In genomic region chr2:20493095-20493494, GRCh38 we compare ENCODE assay signal across 5 cellular contexts. TPM values are rescaled to one million over a fixed set of nuclear protein-coding genes. Genes with fewer than 3 reads are reported as not detected.
DNase-seq lines count a peak whose midpoint lies in the region; ATAC-seq, FAIRE-seq and TF ChIP-seq lines count a peak whose summit lies in the region.
"Not testable (repeated sequence)": the region's sequence is repeated elsewhere in the genome, so short reads cannot be mapped to it uniquely, and the experiment has no call there.

No MANE protein-coding gene starts in this region.

- not testable (repeated sequence) for H3K27me3 ChIP-seq in IMR-90 (ENCODE audit: control insufficient read depth, insufficient read depth, low read length); mesenchymal stem cell (ENCODE audit: control insufficient read depth in 1 of 2, insufficient read depth in 1 of 2, low read length in 2 of 2); rectal smooth muscle tissue (ENCODE audit: control insufficient read depth, insufficient read depth, low read length); upper lobe of right lung
- peaks cover 13 to 50% of the 10 kb centered on the region in 2 experiments; a peak in 4 of 5 replicates for H3K27me3 ChIP-seq in K562 (ENCODE audit: control insufficient read depth in 2 of 2, insufficient read depth in 2 of 2, low read length in 2 of 2)

- not testable (repeated sequence) for H4K20me1 ChIP-seq in IMR-90 (ENCODE audit: insufficient read depth, low read length); K562 (replicated peaks; ENCODE audit: control insufficient read depth, insufficient read depth, low read length)

- not testable (repeated sequence) for H2AK9ac ChIP-seq in IMR-90 (replicated peaks; ENCODE audit: low read depth, low read length, poor library complexity)

- not testable (repeated sequence) for TF ChIP-seq RAD21 in IMR-90 (IDR thresholded peaks at IDR 0.05; ENCODE audit: low read length); K562 (CRISPR knock-in tag; conservative IDR thresholded peaks at IDR 0.05 in 1 of 2, IDR thresholded peaks at IDR 0.05 in 1 of 2)

- H2BK12ac ChIP-seq in mesenchymal stem cell (ENCODE audit: low read length in 2 of 2), result not testable (repeated sequence)

- not testable (repeated sequence) for TF ChIP-seq POLR2A in IMR-90 (IDR thresholded peaks at IDR 0.05; ENCODE audit: low read depth, low read length); K562 (conservative IDR thresholded peaks at IDR 0.05)

- CTCF ChIA-PET in IMR-90 (lab: Yijun Ruan, JAX); K562 (lab: Yijun Ruan, JAX; ENCODE audit: low intra/inter-chr PET ratio): not testable (repeated sequence)

- H3K9ac ChIP-seq in IMR-90 (ENCODE audit: low read depth, low read length); K562 (ENCODE audit: insufficient read depth in 1 of 2, low read depth in 2 of 2, low read length in 2 of 2); mesenchymal stem cell (ENCODE audit: low read length); rectal smooth muscle tissue (ENCODE audit: low read length): not testable (repeated sequence)

- H3K27ac ChIP-seq in IMR-90 (ENCODE audit: insufficient read depth, low read length); K562 (ENCODE audit: extremely low read depth, low read depth, low read length); mesenchymal stem cell (ENCODE audit: low read length, poor library complexity, severe bottlenecking); upper lobe of right lung: not testable (repeated sequence)
- H3K27ac ChIP-seq in rectal smooth muscle tissue (ENCODE audit: low read depth, low read length), result peak overlapping the region; percentile 35

- H3K23ac ChIP-seq in IMR-90 (ENCODE audit: low read depth, low read length); mesenchymal stem cell (ENCODE audit: low read length in 2 of 2): not testable (repeated sequence)

- intact Hi-C loops in IMR-90 (cut with micrococcal nuclease); K562 (cut with micrococcal nuclease); upper lobe of right lung (cut with DNase I): not testable (repeated sequence)

- FAIRE-seq in K562 (lab: Jason Lieb, UNC), result not testable (repeated sequence)

- H3K9me1 ChIP-seq in IMR-90 (ENCODE audit: insufficient read depth, low read length), result peaks cover 14% of the 10 kb centered on the region
- not testable (repeated sequence) for H3K9me1 ChIP-seq in K562 (ENCODE audit: control insufficient read depth, insufficient read depth, low read length)

- not testable (repeated sequence) for BruUV-seq in IMR-90 (replicated peaks; lab: Mats Ljungman, UMichigan); K562 (replicated peaks; lab: Mats Ljungman, UMichigan)

- WGBS in IMR-90 (ENCODE audit: extremely low coverage in 2 of 2, insufficient read length in 1 of 2), 2 experiments, result no CpG with 5 or more reads among the region's 3 CpGs
- WGBS in K562 (ENCODE audit: insufficient coverage, low coverage, missing lambda C conversion rate), result 10% methylated on average over 3 of the region's 3 CpGs
- WGBS in mesenchymal stem cell, result 91% methylated on average over 3 of the region's 3 CpGs

- H2AFZ ChIP-seq in IMR-90 (replicated peaks; ENCODE audit: low read length, poor library complexity); K562 (ENCODE audit: low read depth, low read length); mesenchymal stem cell (ENCODE audit: low read depth, low read length): not testable (repeated sequence)

- dilution Hi-C loops in IMR-90 (cut with HindIII; ENCODE audit: low sequenced_read_pairs, unreplicated experiment), result not testable (repeated sequence)

- H3K79me1 ChIP-seq in IMR-90 (ENCODE audit: low read depth in 1 of 2, low read length in 2 of 2); mesenchymal stem cell (replicated peaks; ENCODE audit: low read length, poor library complexity, severe bottlenecking): not testable (repeated sequence)

- not testable (repeated sequence) for H2BK20ac ChIP-seq in IMR-90 (ENCODE audit: low read depth, low read length)

- H3K4ac ChIP-seq in IMR-90 (ENCODE audit: low read depth, low read length); mesenchymal stem cell (ENCODE audit: low read depth in 1 of 2, low read length in 2 of 2): not testable (repeated sequence)

- not testable (repeated sequence) for H3K56ac ChIP-seq in IMR-90 (ENCODE audit: extremely low read depth, insufficient read depth, low read length)

- not testable (repeated sequence) for H3K4me2 ChIP-seq in IMR-90 (ENCODE audit: low read depth, low read length); K562 (ENCODE audit: insufficient read depth, low read length); mesenchymal stem cell (ENCODE audit: low read length, poor library complexity, severe bottlenecking)

- not testable (repeated sequence) for H4K91ac ChIP-seq in IMR-90 (ENCODE audit: insufficient read depth, low read depth, low read length); mesenchymal stem cell (ENCODE audit: low read length)

- H4K8ac ChIP-seq in IMR-90 (ENCODE audit: low read depth in 2 of 2, low read length in 2 of 2); mesenchymal stem cell (ENCODE audit: low read length): not testable (repeated sequence)

- not testable (repeated sequence) for H3K14ac ChIP-seq in IMR-90 (replicated peaks; ENCODE audit: low read depth, low read length); mesenchymal stem cell (ENCODE audit: low read length in 2 of 2)

- POLR2A ChIA-PET in IMR-90 (lab: Charles Lee; ENCODE audit: unreplicated experiment); K562 (lab: Yijun Ruan, JAX): not testable (repeated sequence)

- not testable (repeated sequence) for H3K9me3 ChIP-seq in IMR-90 (ENCODE audit: control insufficient read depth, insufficient read depth, low read length); K562 (replicated peaks; ENCODE audit: control insufficient read depth, insufficient read depth, low read depth, low read length); mesenchymal stem cell (ENCODE audit: control insufficient read depth, low read length); upper lobe of right lung

- H2AK5ac ChIP-seq in IMR-90 (ENCODE audit: low read depth, low read length) (0 out of 2 replicates have a peak overlapping the region, but pooled peaks have one; percentile 31), mesenchymal stem cell (ENCODE audit: low read length, severe bottlenecking) (peak overlapping the region; percentile 21)

- H3K18ac ChIP-seq in IMR-90 (ENCODE audit: low read depth, low read length); mesenchymal stem cell (ENCODE audit: low read depth in 1 of 2, low read length in 2 of 2): not testable (repeated sequence)

- H3K4me1 ChIP-seq in IMR-90 (ENCODE audit: control insufficient read depth, insufficient read depth, low read length), result peaks cover 14% of the 10 kb centered on the region
- H3K4me1 ChIP-seq in K562 (replicated peaks in 1 of 2; ENCODE audit: control insufficient read depth in 2 of 2, insufficient read depth in 2 of 2, low read length in 2 of 2); upper lobe of right lung: not testable (repeated sequence)
- peaks cover 49% of the 10 kb centered on the region for H3K4me1 ChIP-seq in mesenchymal stem cell (ENCODE audit: control insufficient read depth, insufficient read depth, low read depth, low read length)
- peaks cover 17% of the 10 kb centered on the region for H3K4me1 ChIP-seq in rectal smooth muscle tissue (ENCODE audit: control insufficient read depth, insufficient read depth, low read length)

- H2BK15ac ChIP-seq in IMR-90 (ENCODE audit: low read depth, low read length); mesenchymal stem cell (ENCODE audit: low read depth, poor library complexity, severe bottlenecking): not testable (repeated sequence)

- in situ Hi-C loops in IMR-90 (cut with MboI; ENCODE audit: low sequenced_read_pairs), result loop anchor here (5.0 kb wide), 1 partner anchor 41 kb away; no protein-coding TSS in a partner anchor
- in situ Hi-C loops in K562 (cut with MboI), result not testable (repeated sequence)

- not testable (repeated sequence) for H3K79me2 ChIP-seq in K562 (ENCODE audit: control insufficient read depth, insufficient read depth, low read length)

- not testable (repeated sequence) for H4K5ac ChIP-seq in IMR-90 (ENCODE audit: low read depth, low read length)

- not testable (repeated sequence) for TF ChIP-seq CTCF in IMR-90 (conservative IDR thresholded peaks at IDR 0.05; ENCODE audit: low read depth, low read length); K562 (IDR thresholded peaks at IDR 0.05 in 2 of 3, conservative IDR thresholded peaks at IDR 0.05 in 1 of 3; ENCODE audit: insufficient read depth in 2 of 3, low read depth in 1 of 3, low read length in 3 of 3); upper lobe of right lung (IDR thresholded peaks at IDR 0.05)

- not testable (repeated sequence) for H3K36me3 ChIP-seq in IMR-90 (ENCODE audit: control insufficient read depth, insufficient read depth, low read length); K562 (ENCODE audit: control insufficient read depth, insufficient read depth, low read length); mesenchymal stem cell (ENCODE audit: control insufficient read depth in 1 of 2, insufficient read depth in 2 of 2, low read depth in 1 of 2, low read length in 2 of 2); rectal smooth muscle tissue (ENCODE audit: control insufficient read depth, insufficient read depth, low read length); upper lobe of right lung

- H2BK120ac ChIP-seq in IMR-90 (ENCODE audit: low read depth, low read length); mesenchymal stem cell (ENCODE audit: low read depth, low read length): not testable (repeated sequence)

- TF ChIP-seq EP300 in K562 (IDR thresholded peaks at IDR 0.05; ENCODE audit: low read length), result not testable (repeated sequence)

- not testable (repeated sequence) for DNase-seq in IMR-90; K562 (ENCODE audit: extremely low read depth in 1 of 4, low spot score in 3 of 4); mesenchymal stem cell
- DNase-seq in upper lobe of right lung, result peak; percentile 7

- not testable (repeated sequence) for ATAC-seq in IMR-90 (ENCODE audit: low read depth); K562; upper lobe of right lung

- not testable (repeated sequence) for H3K4me3 ChIP-seq in IMR-90 (ENCODE audit: insufficient read depth, low read depth, low read length); K562; mesenchymal stem cell (ENCODE audit: insufficient read depth in 1 of 2, low read depth in 1 of 2, low read length in 2 of 2); rectal smooth muscle tissue (ENCODE audit: low read length); upper lobe of right lung

- not testable (repeated sequence) for H2BK5ac ChIP-seq in IMR-90 (ENCODE audit: low read depth, low read length, poor library complexity, severe bottlenecking); mesenchymal stem cell (ENCODE audit: low read depth, low read length, poor library complexity, severe bottlenecking)

RNA-seq across cellular contexts. Expression of gene RHOB, which starts 46.2 kb away (rescaled TPM):
- total RNA-seq in IMR-90 (2012; rRNA removed) (112 and 151 TPM in 2 replicates), K562 (2014; rRNA removed) (4.2 and 4.8 TPM in 2 replicates), K562 (2014; rRNA removed; fragmentation: Illumina TruSeq; extraction: Trizol) (0.87 and 0.99 TPM in 2 replicates), K562 (2015; rRNA removed; fragmentation: Illumina TruSeq; extraction: Trizol) (0.72 and 0.90 TPM in 2 replicates), K562 (2021) (3.3 and 4.2 TPM in 2 replicates), upper lobe of right lung (191 TPM)
- polyA plus RNA-seq in IMR-90 (2012; rRNA removed) (149 and 201 TPM in 2 replicates), K562 (2011; rRNA removed) (1.1 and 1.5 TPM in 2 replicates), K562 (2014; fragmentation: Illumina TruSeq; extraction: Trizol) (1.3 and 1.4 TPM in 2 replicates), K562 (2014; fragmentation: Nextera tagmentation; extraction: Ambion mirVana) (under 1 TPM; 0.07 to 0.17 TPM), K562 (2014; rRNA removed) (2.1 and 2.6 TPM in 2 replicates)
- 238 and 364 TPM in 2 replicates for polyA plus RNA-seq in IMR-90 (2012; cell fraction: cytosol; rRNA removed)
- 195 and 365 TPM in 2 replicates for polyA plus RNA-seq in IMR-90 (2012; cell fraction: nucleus; rRNA removed; ENCODE audit: low replicate concordance)
- total RNA-seq in K562 (2011; cell fraction: chromatin; rRNA removed; ENCODE audit: low replicate concordance), result 0.44 and 2.1 TPM in 2 replicates
- total RNA-seq in K562 (2011; cell fraction: nucleolus; rRNA removed), result 3.4 and 4.2 TPM in 2 replicates
- 1.8 and 2.7 TPM in 2 replicates for total RNA-seq in K562 (2011; cell fraction: nucleoplasm; rRNA removed)
- 1.2 and 4.0 TPM in 2 replicates for polyA plus RNA-seq in K562 (2011; cell fraction: cytosol; rRNA removed)
- 1.8 and 3.5 TPM in 2 replicates for polyA plus RNA-seq in K562 (2011; cell fraction: nucleus; rRNA removed)
- 4.0 and 4.8 TPM in 2 replicates for polyA plus RNA-seq in K562 (2012)
- polyA minus RNA-seq in K562 (2011; rRNA and poly(A)+ RNA removed), result 0.48 and 1.1 TPM in 2 replicates
- 3.6 and 10.7 TPM in 2 replicates for polyA minus RNA-seq in K562 (2011; cell fraction: cytosol; rRNA and poly(A)+ RNA removed)
- 3.8 and 4.1 TPM in 2 replicates for polyA minus RNA-seq in K562 (2011; cell fraction: nucleus; rRNA and poly(A)+ RNA removed)
- polyA plus RNA-seq in mesenchymal stem cell (2013, experiment 1 of 2), result 126 TPM
- polyA plus RNA-seq in mesenchymal stem cell (2013, experiment 2 of 2), result 126 TPM

Comparison
In these comparisons a context has a peak if more than half of its experiments do, and no peak if none do; other contexts are left out.
1. RNA of gene RHOB, which starts 46.2 kb away (total RNA-seq): 191 TPM in upper lobe of right lung (single experiment) and 112 to 151 TPM in IMR-90; 0.44 to 4.8 TPM in K562; every median in the first group is over 10 times any median in the second.